ENCODE assay signal across 1 cellular context in genomic region chr5:122774519-122774860, GRCh38.
TF ChIP-seq lines count a peak whose summit lies in the region.

No MANE protein-coding gene starts in this region.

TF ChIP-seq in SK-N-SH, 30 proteins besides CTCF, POLR2A, EP300 and RAD21 (continued from another document):
- TF ChIP-seq YY1 (IDR thresholded peaks at IDR 0.05; ENCODE audit: low read depth) (no peak), NFIC (IDR thresholded peaks at IDR 0.05; ENCODE audit: borderline replicate concordance) (no peak), JUND (IDR thresholded peaks at IDR 0.05) (no peak), RXRA (IDR thresholded peaks at IDR 0.05; ENCODE audit: borderline replicate concordance, low read depth) (no peak), CHD2 (IDR thresholded peaks at IDR 0.05; ENCODE audit: low read length, partially characterized antibody) (no peak), GABPA (IDR thresholded peaks at IDR 0.05; ENCODE audit: low read depth) (no peak), MXI1 (IDR thresholded peaks at IDR 0.05; ENCODE audit: low read depth, low read length) (no peak; the same call in 1 of the 2 replicates)
